In the genomic region with DNA sequence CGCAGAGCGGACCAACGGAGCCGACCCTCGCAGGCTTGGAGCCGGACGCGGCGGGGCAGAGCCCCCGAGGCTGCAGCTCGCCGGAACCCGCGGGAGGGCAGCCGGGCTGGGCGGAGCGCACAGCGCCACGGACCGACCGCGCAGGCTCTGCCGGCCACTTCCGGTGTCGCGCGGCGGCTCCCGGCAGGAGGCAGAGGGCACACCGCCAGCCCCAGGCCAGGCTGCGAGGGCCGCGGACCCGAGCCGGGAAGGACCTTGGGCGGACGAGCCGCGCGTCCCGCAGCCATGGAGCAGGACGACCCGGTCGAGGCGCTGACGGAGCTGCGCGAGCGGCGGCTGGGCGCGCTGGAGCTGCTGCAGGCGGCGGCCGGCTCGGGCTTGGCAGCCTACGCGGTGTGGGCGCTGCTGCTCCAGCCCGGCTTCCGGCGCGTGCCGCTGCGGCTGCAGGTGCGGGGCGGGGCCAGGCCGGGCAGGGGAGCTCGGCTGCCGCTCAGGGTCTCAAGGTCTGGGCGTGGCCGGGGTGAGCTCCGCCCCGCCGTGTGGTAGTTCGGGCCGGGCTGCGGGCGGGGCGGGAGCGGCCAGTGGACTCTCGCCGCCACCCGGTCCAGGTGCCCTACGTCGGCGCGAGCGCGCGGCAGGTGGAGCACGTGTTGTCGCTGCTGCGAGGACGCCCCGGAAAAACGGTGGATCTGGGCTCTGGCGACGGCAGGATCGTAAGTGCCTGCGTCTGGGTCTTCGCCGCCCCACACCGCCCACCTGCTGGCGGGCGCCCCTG, we compare ENCODE assay signal across 8 cellular contexts.
DNase-seq lines count a peak whose midpoint lies in the region; ATAC-seq lines count a peak whose summit lies in the region.

A gene with protein sequence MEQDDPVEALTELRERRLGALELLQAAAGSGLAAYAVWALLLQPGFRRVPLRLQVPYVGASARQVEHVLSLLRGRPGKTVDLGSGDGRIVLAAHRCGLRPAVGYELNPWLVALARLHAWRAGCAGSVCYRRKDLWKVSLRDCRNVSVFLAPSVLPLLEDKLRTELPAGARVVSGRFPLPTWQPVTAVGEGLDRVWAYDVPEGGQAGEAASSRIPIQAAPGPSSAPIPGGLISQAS (plus strand): TSS at position 157 of the 775 bp plus-strand sequence. CDS start 129 bp downstream, at position 286.

- peak; percentile 47 for ATAC-seq in GM18873 (IDR thresholded peaks at IDR 0.05; ENCODE audit: low FRiP score, unreplicated experiment)
- peak; percentile 59 for ATAC-seq in HG03108 (IDR thresholded peaks at IDR 0.05; ENCODE audit: unreplicated experiment)

- DNase-seq in AG20443 (ENCODE audit: low spot score) = peak; percentile 92
- DNase-seq in NCI-H446 (lab: John Stamatoyannopoulos, UW) = peak; percentile 63 to 88
- DNase-seq in activated CD4-positive, alpha-beta T cell treated with anti-CD3 and anti-CD28 coated beads for 48 hours = peak; percentile 83
- DNase-seq in dedifferentiated amniotic fluid mesenchymal stem cell (ENCODE audit: extremely low spot score) = peak; percentile 49
- peak; percentile 96 for DNase-seq in left kidney (ENCODE audit: low read depth, low spot score)
- peak; percentile 54 for DNase-seq in stimulated activated CD4-positive, alpha-beta T cell treated with anti-CD3 and anti-CD28 coated beads, Interleukin-2, amount 100 ng/mL, for 4 hours (ENCODE audit: low read depth)

Comparison
In these comparisons a context has a peak if more than half of its experiments do, and no peak if none do; other contexts are left out.
1. Peak in every context shown above with its lines: DNase-seq and ATAC-seq.